Comparison of ENCODE assay signal across 10 cellular contexts in the genomic region with DNA sequence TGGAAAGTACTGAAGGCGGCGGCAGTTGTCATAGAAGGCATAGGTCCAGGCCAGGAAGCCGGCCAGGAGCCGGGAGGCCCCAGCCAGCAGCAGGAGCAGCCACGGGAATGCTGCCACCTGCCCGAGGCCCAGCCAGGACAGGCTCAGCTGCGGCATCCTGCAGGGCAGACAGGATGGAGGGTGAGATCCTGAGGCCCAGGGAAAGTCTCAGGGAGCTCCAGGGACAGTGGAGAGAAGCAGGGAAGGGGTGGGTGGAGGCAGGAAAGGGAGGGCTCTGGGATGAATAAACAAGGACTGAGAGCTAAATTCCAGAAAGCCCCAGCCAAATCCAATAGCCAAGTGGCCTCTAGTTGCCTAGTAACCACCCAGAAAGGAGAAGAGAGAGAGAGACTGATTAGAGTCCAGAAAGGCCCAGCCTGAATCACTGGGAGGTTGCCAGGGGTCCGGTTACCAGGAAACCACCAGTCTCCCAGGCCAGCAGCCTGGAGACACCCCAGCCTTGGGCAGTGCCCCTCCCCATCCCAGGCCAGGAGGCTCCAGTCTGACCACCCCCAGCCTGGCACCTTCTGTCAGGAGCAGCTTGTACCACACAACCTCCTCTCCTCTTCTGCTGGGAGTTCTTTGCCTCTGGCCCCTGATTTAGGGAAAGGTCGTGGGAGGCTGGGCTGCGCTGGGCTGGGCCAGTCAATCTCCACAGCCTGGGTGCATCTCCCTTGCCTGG. TPM values are rescaled to one million over a fixed set of nuclear protein-coding genes. Genes with fewer than 3 reads are reported as not detected.
DNase-seq lines count a peak whose midpoint lies in the region; ATAC-seq and TF ChIP-seq lines count a peak whose summit lies in the region.
"Had no signal": no experiment of that assay in that cellular context is flagged by ENCODE, and none has a peak within 500 bp of the region (broad histone marks: within the 10 kb centered on the region; RNA-seq: fewer than 3 reads in every experiment).

No MANE protein-coding gene starts in this region.

- ATAC-seq in foreskin keratinocyte (peak; percentile 25), HG03342 (IDR thresholded peaks at IDR 0.05; ENCODE audit: unreplicated experiment) (no peak), HG03521 (IDR thresholded peaks at IDR 0.05; ENCODE audit: unreplicated experiment) (no peak)

- no peak overlapping the region for H3K4me2 ChIP-seq in osteoblast (ENCODE audit: insufficient read depth, low read length)

- no peaks in the 10 kb centered on the region for H3K79me2 ChIP-seq in osteoblast (ENCODE audit: insufficient read depth, low read length)

- DNase-seq in AG08396 (ENCODE audit: low spot score) (peak; percentile 14), NT2/D1 (ENCODE audit: low read depth, low spot score) (peak; percentile 42), foreskin keratinocyte (peak in 1 of 2 donors; percentile 9), osteoblast (ENCODE audit: insufficient read length, low spot score, missing footprints) (peak; percentile 38), RPMI8226 (no peak), GM20000 (ENCODE audit: low spot score) (no peak)
- DNase-seq: activated B cell treated with CpG ODN at 0.5 μM for 24 hours, cortex of kidney had no signal

- H3K36me3 ChIP-seq in NT2/D1 (ENCODE audit: insufficient read depth, insufficient read length, low read length) (no peaks in the 10 kb centered on the region), osteoblast (ENCODE audit: insufficient read depth, low read length) (no peaks in the 10 kb centered on the region)

- H3K27me3 ChIP-seq in NT2/D1 (ENCODE audit: insufficient read depth, insufficient read length) = peaks cover 13% of the 10 kb centered on the region
- no peaks in the 10 kb centered on the region for H3K27me3 ChIP-seq in foreskin keratinocyte
- H3K27me3 ChIP-seq in osteoblast (ENCODE audit: insufficient read depth, low read length) = no peaks in the 10 kb centered on the region

- peak overlapping the region; percentile 32 for H3K9ac ChIP-seq in NT2/D1 (ENCODE audit: insufficient read length, low read depth)

- H3K27ac ChIP-seq in foreskin keratinocyte (no peak overlapping the region), osteoblast (ENCODE audit: low read depth, low read length) (no peak overlapping the region)

- H3K4me1 ChIP-seq in NT2/D1 (ENCODE audit: insufficient read depth, insufficient read length) (peaks cover 11% of the 10 kb centered on the region), foreskin keratinocyte (no peaks in the 10 kb centered on the region), osteoblast (ENCODE audit: insufficient read depth, low read length) (no peaks in the 10 kb centered on the region)

- H3K4me3 ChIP-seq in NT2/D1 (ENCODE audit: insufficient read length, low read depth) = no peak overlapping the region
- H3K4me3 ChIP-seq in osteoblast (ENCODE audit: insufficient read depth, low read length) = no peak overlapping the region

- TF ChIP-seq CTCF in foreskin keratinocyte (conservative IDR thresholded peaks at IDR 0.05) (no peak), osteoblast (IDR thresholded peaks at IDR 0.05; ENCODE audit: extremely low read depth, low read depth, low read length) (no peak), GM20000 (IDR thresholded peaks at IDR 0.05; ENCODE audit: extremely low read depth, missing control alignments) (no peak)

- H3K9me3 ChIP-seq in NT2/D1 (ENCODE audit: insufficient read depth, low read length) (no peaks in the 10 kb centered on the region; the same call in 1 of the 2 replicates), osteoblast (ENCODE audit: low read depth, low read length) (no peaks in the 10 kb centered on the region)

- H4K20me1 ChIP-seq in osteoblast (ENCODE audit: insufficient read depth, low read length) = no peaks in the 10 kb centered on the region

- no peak overlapping the region for H2AFZ ChIP-seq in osteoblast (ENCODE audit: low read length)

RNA-seq across cellular contexts. Expression of a gene that starts 7.5 kb away (rescaled TPM):
- total RNA-seq in foreskin keratinocyte (not detected in 2 replicates), osteoblast (not detected in 2 replicates)
- polyA plus RNA-seq in foreskin keratinocyte = not detected in 2 replicates
- total RNA-seq: activated B cell treated with CpG ODN at 0.5 μM for 24 hours had no signal

RNA-seq across cellular contexts. Expression of a gene that starts 35.5 kb away (rescaled TPM):
- total RNA-seq in foreskin keratinocyte (not detected in 2 replicates), osteoblast (not detected in 2 replicates)
- polyA plus RNA-seq in foreskin keratinocyte = not detected in 2 replicates
- total RNA-seq: activated B cell treated with CpG ODN at 0.5 μM for 24 hours had no signal

RNA-seq across cellular contexts. Expression of a gene that starts 42.1 kb away (rescaled TPM):
- total RNA-seq in foreskin keratinocyte (not detected in 2 replicates), osteoblast (not detected in 2 replicates)
- polyA plus RNA-seq in foreskin keratinocyte = not detected in 2 replicates
- total RNA-seq: activated B cell treated with CpG ODN at 0.5 μM for 24 hours had no signal

RNA-seq across cellular contexts. Expression of a gene that starts 52.1 kb away (rescaled TPM):
- total RNA-seq in foreskin keratinocyte (not detected in 2 replicates), osteoblast (not detected in 2 replicates)
- polyA plus RNA-seq in foreskin keratinocyte = not detected in 2 replicates
- total RNA-seq: activated B cell treated with CpG ODN at 0.5 μM for 24 hours had no signal

Comparison
In these comparisons a context has a peak if more than half of its experiments do, and no peak if none do; other contexts are left out.
1. DNase-seq: peak in AG08396 (single experiment), NT2/D1 (single experiment) and osteoblast (single experiment); none in RPMI8226 (single experiment) and GM20000 (single experiment).